ENCODE assay signal across 25 cellular contexts in genomic region chr1:6251681-6252373, GRCh38. TPM values are rescaled to one million over a fixed set of nuclear protein-coding genes. Genes with fewer than 3 reads are reported as not detected.
"Had no signal": no experiment of that assay in that cellular context is flagged by ENCODE, and none has a peak within 500 bp of the region (broad histone marks: within the 10 kb centered on the region; RNA-seq: fewer than 3 reads in every experiment).

No MANE protein-coding gene starts in this region.

- H3K4me1 ChIP-seq: prostate gland, testis had no signal

- ATAC-seq: effector memory CD8-positive, alpha-beta T cell; left colon; lower lobe of right lung; naive thymus-derived CD8-positive, alpha-beta T cell; stimulated activated memory B cell treated with anti-CD40 and anti-IgM and Interleukin-4, amounts not matched to agents 10 μg/mL and 1 μg/mL and 100 μg/mL, for 72 hours; stimulated activated naive CD8-positive, alpha-beta T cell treated with anti-CD3 and anti-CD28 coated beads, Interleukin-15, Interleukin-2, amounts not matched to agents 100 U/mL and 50 U/mL, for 24 hours had no signal

- H3K4me3 ChIP-seq: esophagus squamous epithelium, left ventricle myocardium inferior, lower lobe of right lung, prostate gland, right atrium auricular region, skin epidermis, spleen, testis, tibial artery had no signal

- H3K27me3 ChIP-seq: right atrium auricular region, testis had no signal

- H3K9me3 ChIP-seq: esophagus squamous epithelium, left ventricle myocardium inferior, lower lobe of right lung, neutrophil, prostate gland, right atrium auricular region, spleen, testis, tibial artery had no signal

- H3K36me3 ChIP-seq: neutrophil, prostate gland had no signal

- H3K27ac ChIP-seq: esophagus squamous epithelium, left ventricle myocardium inferior, lower lobe of right lung, neutrophil, prostate gland, right atrium auricular region, skin epidermis, spleen, testis, tibial artery had no signal

- DNase-seq: cortex of kidney; effector memory CD8-positive, alpha-beta T cell; erythroblast; esophagus squamous epithelium; hypothalamus; immature natural killer cell; islet precursor cell; kidney glomerular epithelial cell; left colon; left ventricle myocardium inferior; lower lobe of right lung; naive thymus-derived CD8-positive, alpha-beta T cell; nephron progenitor cell; spleen; stimulated activated CD4-positive, alpha-beta T cell treated with anti-CD3 and anti-CD28 coated beads, Interleukin-4, amount 100 ng/mL, for 4 hours; stimulated activated naive CD8-positive, alpha-beta T cell treated with anti-CD3 and anti-CD28 coated beads, Interleukin-15, Interleukin-2, amounts not matched to agents 100 U/mL and 50 U/mL, for 24 hours; substantia nigra; testis; tibial artery had no signal

RNA-seq across cellular contexts. Expression of gene HES3, which starts 7.8 kb away (rescaled TPM):
- polyA plus RNA-seq: immature natural killer cell; naive thymus-derived CD8-positive, alpha-beta T cell; spleen; urinary bladder had no signal

RNA-seq across cellular contexts. Expression of gene RNF207, which starts 45.9 kb away (rescaled TPM):
- polyA plus RNA-seq: naive thymus-derived CD8-positive, alpha-beta T cell had no signal
